ENCODE assay signal across 1 cellular context in genomic region chr18:2889761-2890192, GRCh38.
TF ChIP-seq lines count a peak whose summit lies in the region.

No MANE protein-coding gene starts in this region.

TF ChIP-seq in SK-N-SH, 30 proteins besides CTCF, POLR2A, EP300 and RAD21:
- TF ChIP-seq REST (IDR thresholded peaks at IDR 0.05; ENCODE audit: low read depth, low read length): no peak
- no peak for TF ChIP-seq GATA2 (CRISPR knock-in tag; IDR thresholded peaks at IDR 0.05)
- no peak for TF ChIP-seq FOSL2 (IDR thresholded peaks at IDR 0.05; ENCODE audit: borderline replicate concordance, low read depth)
- no peak for TF ChIP-seq RCOR1 (IDR thresholded peaks at IDR 0.05; ENCODE audit: low read length)
- TF ChIP-seq YY1 (IDR thresholded peaks at IDR 0.05; ENCODE audit: low read depth): no peak
- no peak for TF ChIP-seq RFX5 (IDR thresholded peaks at IDR 0.05; ENCODE audit: low read length)
- TF ChIP-seq JUND (IDR thresholded peaks at IDR 0.05): no peak
- no peak for TF ChIP-seq MAX (IDR thresholded peaks at IDR 0.05; ENCODE audit: low read depth)
- TF ChIP-seq ELF1 (IDR thresholded peaks at IDR 0.05): no peak
- no peak for TF ChIP-seq ZBTB33 (IDR thresholded peaks at IDR 0.05; ENCODE audit: borderline replicate concordance, low read depth)
- no peak for TF ChIP-seq MXI1 (IDR thresholded peaks at IDR 0.05; ENCODE audit: low read depth, low read length)
- TF ChIP-seq PBX3 (IDR thresholded peaks at IDR 0.05): no peak
- no peak for TF ChIP-seq CHD2 (IDR thresholded peaks at IDR 0.05; ENCODE audit: low read length, partially characterized antibody)
- no peak for TF ChIP-seq EZH2phosphoT487 (IDR thresholded peaks at IDR 0.05; ENCODE audit: borderline replicate concordance, low read depth)
- TF ChIP-seq NRF1 (IDR thresholded peaks at IDR 0.05; ENCODE audit: low read depth, low read length): no peak
- no peak for TF ChIP-seq FOXM1 (IDR thresholded peaks at IDR 0.05; ENCODE audit: low read depth)
- no peak for TF ChIP-seq TEAD4 (IDR thresholded peaks at IDR 0.05; ENCODE audit: borderline replicate concordance, insufficient read depth)
- TF ChIP-seq NFIC (IDR thresholded peaks at IDR 0.05; ENCODE audit: borderline replicate concordance): no peak
- TF ChIP-seq USF2 (IDR thresholded peaks at IDR 0.05; ENCODE audit: borderline replicate concordance, low read depth, low read length): no peak
- no peak for TF ChIP-seq POLR2AphosphoS5 (IDR thresholded peaks at IDR 0.05; ENCODE audit: low read depth, low read length)
